Comparison of ENCODE assay signal across 1 cellular context in genomic region chr18:74147779-74148542, GRCh38.
TF ChIP-seq lines count a peak whose summit lies in the region.

TSS of gene FBXO15 (minus strand) at chr18:74147834. CDS start at chr18:74147785, 49 bp downstream.
TSS of gene TIMM21 (plus strand) at chr18:74148523. CDS start at chr18:74148809, 286 bp downstream.

TF ChIP-seq in HEK293, 187 proteins besides CTCF, POLR2A, EP300 and RAD21 (continued from another document and continues in another):
- no peak for TF ChIP-seq ZNF362 (tag by site-specific recombination; IDR thresholded peaks at IDR 0.05)
- no peak for TF ChIP-seq ZNF184 (tag by site-specific recombination; IDR thresholded peaks at IDR 0.05)
- no peak for TF ChIP-seq ZNF214 (tag by site-specific recombination; IDR thresholded peaks at IDR 0.05; ENCODE audit: borderline replicate concordance)
- TF ChIP-seq, protein P1, sequence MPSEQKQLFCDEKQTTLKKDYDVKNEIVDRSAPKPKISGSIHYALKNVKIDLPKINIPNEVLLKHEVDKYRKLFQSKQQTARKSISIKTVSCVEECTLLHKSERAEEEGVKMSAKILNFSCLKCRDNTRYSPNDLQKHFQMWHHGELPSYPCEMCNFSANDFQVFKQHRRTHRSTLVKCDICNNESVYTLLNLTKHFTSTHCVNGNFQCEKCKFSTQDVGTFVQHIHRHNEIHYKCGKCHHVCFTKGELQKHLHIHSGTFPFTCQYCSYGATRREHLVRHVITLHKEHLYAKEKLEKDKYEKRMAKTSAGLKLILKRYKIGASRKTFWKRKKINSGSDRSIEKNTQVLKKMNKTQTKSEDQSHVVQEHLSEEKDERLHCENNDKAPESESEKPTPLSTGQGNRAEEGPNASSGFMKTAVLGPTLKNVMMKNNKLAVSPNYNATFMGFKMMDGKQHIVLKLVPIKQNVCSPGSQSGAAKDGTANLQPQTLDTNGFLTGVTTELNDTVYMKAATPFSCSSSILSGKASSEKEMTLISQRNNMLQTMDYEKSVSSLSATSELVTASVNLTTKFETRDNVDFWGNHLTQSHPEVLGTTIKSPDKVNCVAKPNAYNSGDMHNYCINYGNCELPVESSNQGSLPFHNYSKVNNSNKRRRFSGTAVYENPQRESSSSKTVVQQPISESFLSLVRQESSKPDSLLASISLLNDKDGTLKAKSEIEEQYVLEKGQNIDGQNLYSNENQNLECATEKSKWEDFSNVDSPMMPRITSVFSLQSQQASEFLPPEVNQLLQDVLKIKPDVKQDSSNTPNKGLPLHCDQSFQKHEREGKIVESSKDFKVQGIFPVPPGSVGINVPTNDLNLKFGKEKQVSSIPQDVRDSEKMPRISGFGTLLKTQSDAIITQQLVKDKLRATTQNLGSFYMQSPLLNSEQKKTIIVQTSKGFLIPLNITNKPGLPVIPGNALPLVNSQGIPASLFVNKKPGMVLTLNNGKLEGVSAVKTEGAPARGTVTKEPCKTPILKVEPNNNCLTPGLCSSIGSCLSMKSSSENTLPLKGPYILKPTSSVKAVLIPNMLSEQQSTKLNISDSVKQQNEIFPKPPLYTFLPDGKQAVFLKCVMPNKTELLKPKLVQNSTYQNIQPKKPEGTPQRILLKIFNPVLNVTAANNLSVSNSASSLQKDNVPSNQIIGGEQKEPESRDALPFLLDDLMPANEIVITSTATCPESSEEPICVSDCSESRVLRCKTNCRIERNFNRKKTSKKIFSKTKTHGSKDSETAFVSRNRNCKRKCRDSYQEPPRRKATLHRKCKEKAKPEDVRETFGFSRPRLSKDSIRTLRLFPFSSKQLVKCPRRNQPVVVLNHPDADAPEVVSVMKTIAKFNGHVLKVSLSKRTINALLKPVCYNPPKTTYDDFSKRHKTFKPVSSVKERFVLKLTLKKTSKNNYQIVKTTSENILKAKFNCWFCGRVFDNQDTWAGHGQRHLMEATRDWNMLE (tag by site-specific recombination; conservative IDR thresholded peaks at IDR 0.05; ENCODE audit: low read depth), result 0 out of 2 replicates have a peak, but pooled peaks have one; percentile 25
- no peak for TF ChIP-seq ZNF266 (tag by site-specific recombination; IDR thresholded peaks at IDR 0.05; ENCODE audit: low read depth)
- TF ChIP-seq BCL6B (tag by site-specific recombination; IDR thresholded peaks at IDR 0.05), result no peak
- no peak for TF ChIP-seq ZNF169 (tag by site-specific recombination; IDR thresholded peaks at IDR 0.05)
- TF ChIP-seq, protein P2, sequence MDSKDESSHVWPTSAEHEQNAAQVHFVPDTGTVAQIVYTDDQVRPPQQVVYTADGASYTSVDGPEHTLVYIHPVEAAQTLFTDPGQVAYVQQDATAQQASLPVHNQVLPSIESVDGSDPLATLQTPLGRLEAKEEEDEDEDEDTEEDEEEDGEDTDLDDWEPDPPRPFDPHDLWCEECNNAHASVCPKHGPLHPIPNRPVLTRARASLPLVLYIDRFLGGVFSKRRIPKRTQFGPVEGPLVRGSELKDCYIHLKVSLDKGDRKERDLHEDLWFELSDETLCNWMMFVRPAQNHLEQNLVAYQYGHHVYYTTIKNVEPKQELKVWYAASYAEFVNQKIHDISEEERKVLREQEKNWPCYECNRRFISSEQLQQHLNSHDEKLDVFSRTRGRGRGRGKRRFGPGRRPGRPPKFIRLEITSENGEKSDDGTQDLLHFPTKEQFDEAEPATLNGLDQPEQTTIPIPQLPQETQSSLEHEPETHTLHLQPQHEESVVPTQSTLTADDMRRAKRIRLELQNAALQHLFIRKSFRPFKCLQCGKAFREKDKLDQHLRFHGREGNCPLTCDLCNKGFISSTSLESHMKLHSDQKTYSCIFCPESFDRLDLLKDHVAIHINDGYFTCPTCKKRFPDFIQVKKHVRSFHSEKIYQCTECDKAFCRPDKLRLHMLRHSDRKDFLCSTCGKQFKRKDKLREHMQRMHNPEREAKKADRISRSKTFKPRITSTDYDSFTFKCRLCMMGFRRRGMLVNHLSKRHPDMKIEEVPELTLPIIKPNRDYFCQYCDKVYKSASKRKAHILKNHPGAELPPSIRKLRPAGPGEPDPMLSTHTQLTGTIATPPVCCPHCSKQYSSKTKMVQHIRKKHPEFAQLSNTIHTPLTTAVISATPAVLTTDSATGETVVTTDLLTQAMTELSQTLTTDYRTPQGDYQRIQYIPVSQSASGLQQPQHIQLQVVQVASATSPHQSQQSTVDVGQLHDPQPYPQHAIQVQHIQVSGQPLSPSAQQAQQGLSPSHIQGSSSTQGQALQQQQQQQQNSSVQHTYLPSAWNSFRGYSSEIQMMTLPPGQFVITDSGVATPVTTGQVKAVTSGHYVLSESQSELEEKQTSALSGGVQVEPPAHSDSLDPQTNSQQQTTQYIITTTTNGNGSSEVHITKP (tag by site-specific recombination; IDR thresholded peaks at IDR 0.05), result no peak
- TF ChIP-seq, protein P3, sequence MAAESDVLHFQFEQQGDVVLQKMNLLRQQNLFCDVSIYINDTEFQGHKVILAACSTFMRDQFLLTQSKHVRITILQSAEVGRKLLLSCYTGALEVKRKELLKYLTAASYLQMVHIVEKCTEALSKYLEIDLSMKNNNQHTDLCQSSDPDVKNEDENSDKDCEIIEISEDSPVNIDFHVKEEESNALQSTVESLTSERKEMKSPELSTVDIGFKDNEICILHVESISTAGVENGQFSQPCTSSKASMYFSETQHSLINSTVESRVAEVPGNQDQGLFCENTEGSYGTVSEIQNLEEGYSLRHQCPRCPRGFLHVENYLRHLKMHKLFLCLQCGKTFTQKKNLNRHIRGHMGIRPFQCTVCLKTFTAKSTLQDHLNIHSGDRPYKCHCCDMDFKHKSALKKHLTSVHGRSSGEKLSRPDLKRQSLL (tag by site-specific recombination; IDR thresholded peaks at IDR 0.05), result no peak
- TF ChIP-seq FEZF1 (tag by site-specific recombination; IDR thresholded peaks at IDR 0.05), result no peak
- TF ChIP-seq ZNF140 (tag by site-specific recombination; IDR thresholded peaks at IDR 0.05), result no peak
- no peak for TF ChIP-seq ZNF148 (tag by site-specific recombination; IDR thresholded peaks at IDR 0.05; ENCODE audit: borderline replicate concordance)
- no peak for TF ChIP-seq ZNF114 (tag by site-specific recombination; IDR thresholded peaks at IDR 0.05)
- TF ChIP-seq ZNF202 (tag by site-specific recombination; IDR thresholded peaks at IDR 0.05; ENCODE audit: borderline replicate concordance), result no peak
- 0 out of 2 replicates have a peak, but pooled peaks have one; percentile 37 for TF ChIP-seq ZBTB48 (tag by site-specific recombination; IDR thresholded peaks at IDR 0.05)
- TF ChIP-seq ZNF121 (tag by site-specific recombination; IDR thresholded peaks at IDR 0.05), result no peak
- peak; percentile 87 for TF ChIP-seq ZNF398 (tag by site-specific recombination; IDR thresholded peaks at IDR 0.05)
- TF ChIP-seq, protein P4, sequence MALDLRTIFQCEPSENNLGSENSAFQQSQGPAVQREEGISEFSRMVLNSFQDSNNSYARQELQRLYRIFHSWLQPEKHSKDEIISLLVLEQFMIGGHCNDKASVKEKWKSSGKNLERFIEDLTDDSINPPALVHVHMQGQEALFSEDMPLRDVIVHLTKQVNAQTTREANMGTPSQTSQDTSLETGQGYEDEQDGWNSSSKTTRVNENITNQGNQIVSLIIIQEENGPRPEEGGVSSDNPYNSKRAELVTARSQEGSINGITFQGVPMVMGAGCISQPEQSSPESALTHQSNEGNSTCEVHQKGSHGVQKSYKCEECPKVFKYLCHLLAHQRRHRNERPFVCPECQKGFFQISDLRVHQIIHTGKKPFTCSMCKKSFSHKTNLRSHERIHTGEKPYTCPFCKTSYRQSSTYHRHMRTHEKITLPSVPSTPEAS (tag by site-specific recombination; IDR thresholded peaks at IDR 0.05), result no peak
- no peak for TF ChIP-seq ZNF785 (tag by site-specific recombination; IDR thresholded peaks at IDR 0.05)
- TF ChIP-seq, protein P5, sequence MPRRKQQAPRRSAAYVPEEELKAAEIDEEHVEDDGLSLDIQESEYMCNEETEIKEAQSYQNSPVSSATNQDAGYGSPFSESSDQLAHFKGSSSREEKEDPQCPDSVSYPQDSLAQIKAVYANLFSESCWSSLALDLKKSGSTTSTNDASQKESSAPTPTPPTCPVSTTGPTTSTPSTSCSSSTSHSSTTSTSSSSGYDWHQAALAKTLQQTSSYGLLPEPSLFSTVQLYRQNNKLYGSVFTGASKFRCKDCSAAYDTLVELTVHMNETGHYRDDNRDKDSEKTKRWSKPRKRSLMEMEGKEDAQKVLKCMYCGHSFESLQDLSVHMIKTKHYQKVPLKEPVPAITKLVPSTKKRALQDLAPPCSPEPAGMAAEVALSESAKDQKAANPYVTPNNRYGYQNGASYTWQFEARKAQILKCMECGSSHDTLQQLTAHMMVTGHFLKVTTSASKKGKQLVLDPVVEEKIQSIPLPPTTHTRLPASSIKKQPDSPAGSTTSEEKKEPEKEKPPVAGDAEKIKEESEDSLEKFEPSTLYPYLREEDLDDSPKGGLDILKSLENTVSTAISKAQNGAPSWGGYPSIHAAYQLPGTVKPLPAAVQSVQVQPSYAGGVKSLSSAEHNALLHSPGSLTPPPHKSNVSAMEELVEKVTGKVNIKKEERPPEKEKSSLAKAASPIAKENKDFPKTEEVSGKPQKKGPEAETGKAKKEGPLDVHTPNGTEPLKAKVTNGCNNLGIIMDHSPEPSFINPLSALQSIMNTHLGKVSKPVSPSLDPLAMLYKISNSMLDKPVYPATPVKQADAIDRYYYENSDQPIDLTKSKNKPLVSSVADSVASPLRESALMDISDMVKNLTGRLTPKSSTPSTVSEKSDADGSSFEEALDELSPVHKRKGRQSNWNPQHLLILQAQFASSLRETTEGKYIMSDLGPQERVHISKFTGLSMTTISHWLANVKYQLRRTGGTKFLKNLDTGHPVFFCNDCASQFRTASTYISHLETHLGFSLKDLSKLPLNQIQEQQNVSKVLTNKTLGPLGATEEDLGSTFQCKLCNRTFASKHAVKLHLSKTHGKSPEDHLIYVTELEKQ (tag by site-specific recombination; IDR thresholded peaks at IDR 0.05; ENCODE audit: borderline replicate concordance), result no peak
- no peak for TF ChIP-seq ZNF585B (tag by site-specific recombination; IDR thresholded peaks at IDR 0.05)
- TF ChIP-seq ZNF423 (tag by site-specific recombination; IDR thresholded peaks at IDR 0.05), result no peak
- TF ChIP-seq GLIS1 (tag by site-specific recombination; IDR thresholded peaks at IDR 0.05), result no peak
- TF ChIP-seq, protein P6, sequence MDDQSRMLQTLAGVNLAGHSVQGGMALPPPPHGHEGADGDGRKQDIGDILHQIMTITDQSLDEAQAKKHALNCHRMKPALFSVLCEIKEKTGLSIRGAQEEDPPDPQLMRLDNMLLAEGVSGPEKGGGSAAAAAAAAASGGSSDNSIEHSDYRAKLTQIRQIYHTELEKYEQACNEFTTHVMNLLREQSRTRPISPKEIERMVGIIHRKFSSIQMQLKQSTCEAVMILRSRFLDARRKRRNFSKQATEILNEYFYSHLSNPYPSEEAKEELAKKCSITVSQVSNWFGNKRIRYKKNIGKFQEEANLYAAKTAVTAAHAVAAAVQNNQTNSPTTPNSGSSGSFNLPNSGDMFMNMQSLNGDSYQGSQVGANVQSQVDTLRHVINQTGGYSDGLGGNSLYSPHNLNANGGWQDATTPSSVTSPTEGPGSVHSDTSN (CRISPR knock-in tag; IDR thresholded peaks at IDR 0.05), result no peak; the same call in 1 of the 2 replicates
- TF ChIP-seq ZNF426 (tag by site-specific recombination; IDR thresholded peaks at IDR 0.05), result no peak; the same call in 1 of the 2 replicates
- TF ChIP-seq ZNF677 (tag by site-specific recombination; IDR thresholded peaks at IDR 0.05), result no peak
- no peak for TF ChIP-seq ZNF596 (tag by site-specific recombination; IDR thresholded peaks at IDR 0.05)
- no peak for TF ChIP-seq ZFP41 (tag by site-specific recombination; IDR thresholded peaks at IDR 0.05; ENCODE audit: borderline replicate concordance)
- no peak for TF ChIP-seq REPIN1 (tag by site-specific recombination; IDR thresholded peaks at IDR 0.05; ENCODE audit: low read depth)
- peak; percentile 46; the same call in 1 of the 2 replicates for TF ChIP-seq ZEB2 (tag by site-specific recombination; IDR thresholded peaks at IDR 0.05)
- no peak for TF ChIP-seq ZNF624 (tag by site-specific recombination; IDR thresholded peaks at IDR 0.05)
- TF ChIP-seq RBAK (tag by site-specific recombination; IDR thresholded peaks at IDR 0.05), result no peak
